Comparison of ENCODE assay signal across 1 cellular context in genomic region chr18:47899107-47899840, GRCh38.
TF ChIP-seq lines count a peak whose summit lies in the region.

No MANE protein-coding gene starts in this region.

TF ChIP-seq in K562, 482 proteins besides CTCF, POLR2A, EP300 and RAD21 (continued from another document):
- peak; percentile 36 for TF ChIP-seq HMBOX1 (IDR thresholded peaks at IDR 0.05)
- TF ChIP-seq SMARCA4 (IDR thresholded peaks at IDR 0.05): 0 out of 2 replicates have a peak, but pooled peaks have one; percentile 18
- peak; percentile 42; the same call in 1 of the 2 replicates for TF ChIP-seq SOX6 (IDR thresholded peaks at IDR 0.05)
- TF ChIP-seq ZNF24 (IDR thresholded peaks at IDR 0.05): no peak
- TF ChIP-seq MLX (CRISPR knock-in tag; conservative IDR thresholded peaks at IDR 0.05): no peak
- TF ChIP-seq PREB (CRISPR knock-in tag; IDR thresholded peaks at IDR 0.05): no peak
- no peak for TF ChIP-seq ZFPM2 (CRISPR knock-in tag; IDR thresholded peaks at IDR 0.05)
- TF ChIP-seq TCF3 (CRISPR knock-in tag; IDR thresholded peaks at IDR 0.05): peak; percentile 52
- no peak for TF ChIP-seq ZNF740 (CRISPR knock-in tag; IDR thresholded peaks at IDR 0.05)
- TF ChIP-seq ZNF740 (tag; IDR thresholded peaks at IDR 0.05): no peak
- 0 out of 2 replicates have a peak, but pooled peaks have one; percentile 23 for TF ChIP-seq DPF2 (IDR thresholded peaks at IDR 0.05)
- TF ChIP-seq ILF3 (IDR thresholded peaks at IDR 0.05; ENCODE audit: borderline replicate concordance): no peak
TF ChIP-seq in K562: peak in this region for 5.
